ENCODE assay signal across 1 cellular context in genomic region chr11:47393163-47394049, GRCh38.
TF ChIP-seq lines count a peak whose summit lies in the region.

No MANE protein-coding gene starts in this region.

TF ChIP-seq in WTC11, 78 proteins besides CTCF, POLR2A, EP300 and RAD21 (continued from another document):
- no peak for TF ChIP-seq USF1 (CRISPR knock-in tag; IDR thresholded peaks at IDR 0.05)
- TF ChIP-seq GTF2I (CRISPR knock-in tag; conservative IDR thresholded peaks at IDR 0.05): no peak
- no peak for TF ChIP-seq TP53 (CRISPR knock-in tag; IDR thresholded peaks at IDR 0.05)
- no peak for TF ChIP-seq ZBTB21 (CRISPR knock-in tag; IDR thresholded peaks at IDR 0.05; ENCODE audit: borderline replicate concordance)
